In the genomic region with DNA sequence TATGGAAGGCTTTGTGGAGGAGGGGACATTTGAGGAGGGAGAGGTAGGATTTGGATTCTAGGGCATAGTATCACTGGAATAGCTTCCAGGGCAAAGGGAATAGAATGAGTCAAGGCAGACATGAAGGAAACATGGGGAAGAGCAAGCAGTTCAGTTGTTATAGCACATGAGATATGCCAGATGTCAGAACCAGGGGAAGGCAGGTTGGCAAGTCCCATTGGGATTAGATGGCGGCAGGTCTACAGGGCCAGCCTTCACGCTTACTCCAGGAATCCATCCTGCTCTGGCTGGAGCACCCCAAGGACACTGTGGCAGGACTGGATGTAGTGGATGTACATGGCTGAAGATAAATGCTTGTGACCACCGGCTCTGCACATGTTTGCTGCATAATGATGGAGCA, we compare ENCODE assay signal across 20 cellular contexts.
DNase-seq lines count a peak whose midpoint lies in the region; TF ChIP-seq lines count a peak whose summit lies in the region.
"Had no signal": no experiment of that assay in that cellular context is flagged by ENCODE, and none has a peak within 500 bp of the region (broad histone marks: within the 10 kb centered on the region; RNA-seq: fewer than 3 reads in every experiment).

No MANE protein-coding gene starts in this region.

- no peak for TF ChIP-seq EP300 in esophagus muscularis mucosa (IDR thresholded peaks at IDR 0.05)

- H3K4me1 ChIP-seq in esophagus muscularis mucosa: no peaks in the 10 kb centered on the region
- H3K4me1 ChIP-seq: BE2C, BLaER1 had no signal

- no peak overlapping the region for H3K27ac ChIP-seq in esophagus muscularis mucosa (replicated peaks in 1 of 4)
- H3K27ac ChIP-seq: BLaER1 had no signal

- intact Hi-C loops in esophagus muscularis mucosa (cut with DNase I): loop anchor here (10.0 kb wide), 1 partner anchor 442 kb away; no protein-coding TSS in a partner anchor

- peaks cover 0 to 15% (median 0%) of the 10 kb centered on the region in 4 donors for H3K27me3 ChIP-seq in esophagus muscularis mucosa
- H3K27me3 ChIP-seq: BE2C, BLaER1 had no signal

- H3K4me3 ChIP-seq in esophagus muscularis mucosa: no peak overlapping the region
- H3K4me3 ChIP-seq: BLaER1 had no signal

- H3K36me3 ChIP-seq in esophagus muscularis mucosa: no peaks in the 10 kb centered on the region
- H3K36me3 ChIP-seq: BE2C, BLaER1 had no signal

- TF ChIP-seq POLR2A in esophagus muscularis mucosa (IDR thresholded peaks at IDR 0.05; ENCODE audit: low read depth): no peak

- 84% methylated on average over 2 of the region's 3 CpGs for WGBS in esophagus muscularis mucosa

- DNase-seq in NCI-H2171 (lab: John Stamatoyannopoulos, UW) (peak; percentile 26), NCI-H2171 treated with DMSO at 0.1 percent for 48 hours (lab: John Stamatoyannopoulos, UW) (peak; percentile 49), esophagus muscularis mucosa (ENCODE audit: extremely low spot score) (peak; percentile 84), MV-4-11 (lab: John Stamatoyannopoulos, UW) (no peak), dermis blood vessel endothelial cell (no peak)
- DNase-seq: 8988T; ACHN; C1 segment of cervical spinal cord; CD4-positive, alpha-beta memory T cell; CD4-positive, CD25-positive, alpha-beta regulatory T cell; CD8-positive, alpha-beta memory T cell; COR-L47; DMS153; DMS53; DMS79; DND-41; EL; GDM1 had no signal

- H3K9me3 ChIP-seq in esophagus muscularis mucosa: no peaks in the 10 kb centered on the region
- H3K9me3 ChIP-seq: BE2C, BLaER1 had no signal

- no peak for TF ChIP-seq CTCF in esophagus muscularis mucosa (IDR thresholded peaks at IDR 0.05)

Comparison
In these comparisons a context has a peak if more than half of its experiments do, and no peak if none do; other contexts are left out.
1. DNase-seq: peak in NCI-H2171 (single experiment), NCI-H2171 treated with DMSO at 0.1 percent for 48 hours (single experiment) and esophagus muscularis mucosa (single experiment); none in MV-4-11 (single experiment) and dermis blood vessel endothelial cell (single experiment).